In the genomic region with DNA sequence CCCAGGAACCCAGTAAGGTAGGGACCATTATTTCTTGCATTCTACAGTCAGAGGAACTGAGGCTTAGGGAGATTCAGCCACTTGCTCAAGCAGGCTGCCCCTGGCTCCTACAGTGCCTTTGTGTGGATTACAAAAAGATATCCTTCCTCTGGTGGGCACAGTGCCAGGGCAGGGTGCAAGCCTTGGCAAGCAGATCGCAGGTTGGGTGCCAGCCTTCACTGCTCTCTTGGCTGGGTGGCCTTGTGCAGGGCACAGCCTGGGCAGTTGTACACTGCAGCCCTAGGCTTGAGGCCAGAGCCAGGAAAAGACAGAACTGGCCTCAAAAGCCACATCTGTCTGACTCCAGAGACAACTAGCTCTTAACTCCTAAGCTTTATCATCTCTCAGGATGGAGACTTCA, we compare ENCODE assay signal across 17 cellular contexts. TPM values are rescaled to one million over a fixed set of nuclear protein-coding genes. Genes with fewer than 3 reads are reported as not detected.
DNase-seq lines count a peak whose midpoint lies in the region; ATAC-seq, FAIRE-seq and TF ChIP-seq lines count a peak whose summit lies in the region.
"Had no signal": no experiment of that assay in that cellular context is flagged by ENCODE, and none has a peak within 500 bp of the region (broad histone marks: within the 10 kb centered on the region; RNA-seq: fewer than 3 reads in every experiment).

No MANE protein-coding gene starts in this region.

- H3K36me3 ChIP-seq in endothelial cell of umbilical vein (ENCODE audit: control insufficient read depth in 2 of 2, extremely low read depth in 1 of 2, insufficient read depth in 2 of 2, low read length in 2 of 2): no peaks in the 10 kb centered on the region
- peaks cover 0 to 14% of the 10 kb centered on the region in 2 donors for H3K36me3 ChIP-seq in left lung
- H3K36me3 ChIP-seq: ovary, thoracic aorta had no signal

- H3K4me3 ChIP-seq in endothelial cell of umbilical vein (replicated peaks in 1 of 3; ENCODE audit: insufficient read depth in 1 of 3, low read depth in 1 of 3, low read length in 3 of 3): no peak overlapping the region
- H3K4me3 ChIP-seq in left lung: no peak overlapping the region
- H3K4me3 ChIP-seq: ovary, thoracic aorta had no signal

- H3K9me3 Mint-ChIP-seq in activated T-cell treated with anti-CD3 and anti-CD28 coated beads, Interleukin-2, amount 50 U/mL, for 24 hours: no peaks in the 10 kb centered on the region
- H3K9me3 Mint-ChIP-seq in stimulated activated memory B cell treated with anti-CD40 and anti-IgM and Interleukin-4, amounts not matched to agents 10 μg/mL and 1 μg/mL and 100 μg/mL, for 72 hours: no peaks in the 10 kb centered on the region
- H3K9me3 Mint-ChIP-seq: brain, WTC11 had no signal

- H3K27me3 ChIP-seq in endothelial cell of umbilical vein (ENCODE audit: control insufficient read depth in 2 of 2, insufficient read depth in 2 of 2, low read length in 2 of 2) (no peaks in the 10 kb centered on the region), left lung (no peaks in the 10 kb centered on the region)
- H3K27me3 ChIP-seq: ovary, spleen had no signal

- H3K36me3 Mint-ChIP-seq in activated T-cell treated with anti-CD3 and anti-CD28 coated beads, Interleukin-2, amount 50 U/mL, for 24 hours (ENCODE audit: low read depth): peaks cover 95% of the 10 kb centered on the region
- H3K36me3 Mint-ChIP-seq in stimulated activated memory B cell treated with anti-CD40 and anti-IgM and Interleukin-4, amounts not matched to agents 10 μg/mL and 1 μg/mL and 100 μg/mL, for 72 hours: peaks cover 54% of the 10 kb centered on the region
- H3K36me3 Mint-ChIP-seq: brain, WTC11 had no signal

- no peak overlapping the region for H3K4me3 Mint-ChIP-seq in activated T-cell treated with anti-CD3 and anti-CD28 coated beads, Interleukin-2, amount 50 U/mL, for 24 hours
- H3K4me3 Mint-ChIP-seq in stimulated activated memory B cell treated with anti-CD40 and anti-IgM and Interleukin-4, amounts not matched to agents 10 μg/mL and 1 μg/mL and 100 μg/mL, for 72 hours: no peak overlapping the region
- H3K4me3 Mint-ChIP-seq: brain, WTC11 had no signal

- H3K9me3 ChIP-seq in endothelial cell of umbilical vein (replicated peaks; ENCODE audit: control insufficient read depth, insufficient read depth, low read length) (no peaks in the 10 kb centered on the region), left lung (no peaks in the 10 kb centered on the region)
- H3K9me3 ChIP-seq: ovary, spleen, thoracic aorta had no signal

- no peak overlapping the region for H2AFZ ChIP-seq in endothelial cell of umbilical vein (ENCODE audit: low read depth, low read length)

- peak overlapping the region; percentile 95 for H3K27ac Mint-ChIP-seq in activated T-cell treated with anti-CD3 and anti-CD28 coated beads, Interleukin-2, amount 50 U/mL, for 24 hours
- H3K27ac Mint-ChIP-seq in stimulated activated memory B cell treated with anti-CD40 and anti-IgM and Interleukin-4, amounts not matched to agents 10 μg/mL and 1 μg/mL and 100 μg/mL, for 72 hours: peak overlapping the region; percentile 75
- H3K27ac Mint-ChIP-seq: WTC11 had no signal

- POLR2A ChIA-PET in endothelial cell of umbilical vein (lab: Charles Lee): no interaction called here

- intact Hi-C loops in endothelial cell of umbilical vein (cut with micrococcal nuclease): no loop called here
- intact Hi-C loops in left lung (cut with DNase I): no loop called here

- no peak overlapping the region for H3K9ac ChIP-seq in endothelial cell of umbilical vein (replicated peaks; ENCODE audit: extremely low read depth, insufficient read depth, low read length)

- H3K27me3 Mint-ChIP-seq in activated T-cell treated with anti-CD3 and anti-CD28 coated beads, Interleukin-2, amount 50 U/mL, for 24 hours: no peaks in the 10 kb centered on the region
- H3K27me3 Mint-ChIP-seq in stimulated activated memory B cell treated with anti-CD40 and anti-IgM and Interleukin-4, amounts not matched to agents 10 μg/mL and 1 μg/mL and 100 μg/mL, for 72 hours: no peaks in the 10 kb centered on the region

- CTCF ChIA-PET in endothelial cell of umbilical vein (lab: Charles Lee): interaction anchor here (1.4 kb wide), 1 partner anchor 69 kb away, joined by 3 read pairs; a partner anchor contains a TSS

- H3K9me1 ChIP-seq in endothelial cell of umbilical vein (replicated peaks; ENCODE audit: control insufficient read depth, extremely low read depth, insufficient read depth, low read length): no peaks in the 10 kb centered on the region

- H3K79me2 ChIP-seq in endothelial cell of umbilical vein (ENCODE audit: control insufficient read depth, insufficient read depth, low read length): no peaks in the 10 kb centered on the region

- FAIRE-seq in endothelial cell of umbilical vein (lab: Jason Lieb, UNC): peak; percentile 31

- H3K4me1 Mint-ChIP-seq in activated T-cell treated with anti-CD3 and anti-CD28 coated beads, Interleukin-2, amount 50 U/mL, for 24 hours (ENCODE audit: low read depth): peaks cover 100% of the 10 kb centered on the region
- H3K4me1 Mint-ChIP-seq in stimulated activated memory B cell treated with anti-CD40 and anti-IgM and Interleukin-4, amounts not matched to agents 10 μg/mL and 1 μg/mL and 100 μg/mL, for 72 hours: peaks cover 100% of the 10 kb centered on the region

- no peaks in the 10 kb centered on the region for H4K20me1 ChIP-seq in endothelial cell of umbilical vein (replicated peaks; ENCODE audit: control insufficient read depth, extremely low read depth, insufficient read depth, low read length)

- DNase-seq in activated T-cell treated with anti-CD3 and anti-CD28 coated beads, Interleukin-2, amount 50 U/mL, for 24 hours: no peak
- DNase-seq in activated T-cell treated with anti-CD3 and anti-CD28 coated beads for 4 hours: no peak
- peak; percentile 85 for DNase-seq in NCI-H69 (lab: John Stamatoyannopoulos, UW)
- no peak for DNase-seq in endothelial cell of umbilical vein (ENCODE audit: low read depth, low spot score)
- DNase-seq in AG08396 (ENCODE audit: low spot score): no peak
- no peak for DNase-seq in left lung
- DNase-seq: DND-41, MV-4-11, NCI-H510A, ovary, PC-3, spleen had no signal

- BruUV-seq in endothelial cell of umbilical vein (replicated peaks; lab: Mats Ljungman, UMichigan): no TSS peak

- no peak overlapping the region for H3K4me2 ChIP-seq in endothelial cell of umbilical vein (ENCODE audit: insufficient read depth, low read length)

- H3K27ac ChIP-seq in endothelial cell of umbilical vein (ENCODE audit: insufficient read depth, low read depth, low read length): no peak overlapping the region
- H3K27ac ChIP-seq in left lung: no peak overlapping the region
- H3K27ac ChIP-seq: ovary, thoracic aorta had no signal

- dilution Hi-C loops in endothelial cell of umbilical vein (cut with MboI; ENCODE audit: extremely low pct_ligation_motif_present, low sequenced_read_pairs): no loop called here

- TF ChIP-seq CTCF in endothelial cell of umbilical vein (IDR thresholded peaks at IDR 0.05; ENCODE audit: extremely low read depth in 1 of 2, insufficient read depth in 1 of 2, low read depth in 1 of 2, low read length in 2 of 2) (no peak), left lung (IDR thresholded peaks at IDR 0.05) (no peak)

- no peak for ATAC-seq in stimulated activated memory B cell treated with anti-CD40 and anti-IgM and Interleukin-4, amounts not matched to agents 10 μg/mL and 1 μg/mL and 100 μg/mL, for 72 hours
- ATAC-seq in left lung (no peak), GM21528 (IDR thresholded peaks at IDR 0.05; ENCODE audit: low FRiP score, unreplicated experiment) (no peak)
- ATAC-seq: PC-3, WTC11 had no signal

- H3K4me1 ChIP-seq in endothelial cell of umbilical vein (ENCODE audit: control insufficient read depth, extremely low read depth, insufficient read depth, low read length): peaks cover 13% of the 10 kb centered on the region
- H3K4me1 ChIP-seq in left lung: peaks cover 0 to 79% of the 10 kb centered on the region in 2 donors

- TF ChIP-seq POLR2A in endothelial cell of umbilical vein (IDR thresholded peaks at IDR 0.05; ENCODE audit: low read depth, low read length): no peak

TF ChIP-seq in endothelial cell of umbilical vein, 7 proteins besides CTCF, POLR2A, EP300 and RAD21:
- TF ChIP-seq POLR2AphosphoS5 (IDR thresholded peaks at IDR 0.05; ENCODE audit: insufficient read depth, low read depth, low read length) (no peak), MYC (IDR thresholded peaks at IDR 0.05; ENCODE audit: low read depth, low read length) (no peak), FOS (IDR thresholded peaks at IDR 0.05; ENCODE audit: borderline replicate concordance, insufficient read depth, low read length) (no peak), JUN (IDR thresholded peaks at IDR 0.05; ENCODE audit: borderline replicate concordance, insufficient read depth, insufficient read length, low read depth) (no peak), GATA2 (IDR thresholded peaks at IDR 0.05; ENCODE audit: insufficient read depth, insufficient read length, low read depth, low read length) (no peak), EZH2 (IDR thresholded peaks at IDR 0.05; ENCODE audit: borderline replicate concordance, low read depth, low read length, severe bottlenecking) (no peak)
- TF ChIP-seq, protein P1, sequence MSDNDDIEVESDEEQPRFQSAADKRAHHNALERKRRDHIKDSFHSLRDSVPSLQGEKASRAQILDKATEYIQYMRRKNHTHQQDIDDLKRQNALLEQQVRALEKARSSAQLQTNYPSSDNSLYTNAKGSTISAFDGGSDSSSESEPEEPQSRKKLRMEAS (IDR thresholded peaks at IDR 0.05; ENCODE audit: insufficient read depth, insufficient read length): no peak

RNA-seq across cellular contexts. Expression of a gene that starts 15.0 kb away (rescaled TPM):
- total RNA-seq in endothelial cell of umbilical vein (0.62 and 4.8 TPM in 2 replicates), left lung (100 to 1,000 TPM in 1 of 2 donors, 10 to 100 TPM in 1; 30.3 to 101 TPM)
- polyA plus RNA-seq in endothelial cell of umbilical vein: 0.37 and 0.62 TPM in 2 replicates
- 0.61 and 0.63 TPM in 2 replicates for polyA plus RNA-seq in endothelial cell of umbilical vein (2011; cell fraction: cytosol; rRNA removed)
- 1.1 and 2.2 TPM in 2 replicates for polyA plus RNA-seq in endothelial cell of umbilical vein (2011; cell fraction: nucleus; rRNA removed)
- polyA plus RNA-seq in endothelial cell of umbilical vein (2012): 0.86 and 1.5 TPM in 2 replicates
- polyA minus RNA-seq in endothelial cell of umbilical vein: 1.00 and 2.7 TPM in 2 replicates
- not detected for polyA minus RNA-seq in endothelial cell of umbilical vein (2011; cell fraction: cytosol; rRNA and poly(A)+ RNA removed)
- 2.3 and 4.5 TPM in 2 replicates for polyA minus RNA-seq in endothelial cell of umbilical vein (2011; cell fraction: nucleus; rRNA and poly(A)+ RNA removed)
